9 cellular contexts compared by ENCODE assay signal in genomic region chr11:809287-810039, GRCh38. TPM values are rescaled to one million over a fixed set of nuclear protein-coding genes. Genes with fewer than 3 reads are reported as not detected.
DNase-seq lines count a peak whose midpoint lies in the region; ATAC-seq, FAIRE-seq and TF ChIP-seq lines count a peak whose summit lies in the region.
"Had no signal": no experiment of that assay in that cellular context is flagged by ENCODE, and none has a peak within 500 bp of the region (broad histone marks: within the 10 kb centered on the region; RNA-seq: fewer than 3 reads in every experiment).

RPLP2 (plus strand) TSS chr11:809967; CDS start chr11:810235, 268 bp downstream.

- ATAC-seq in GM19043 (IDR thresholded peaks at IDR 0.05; ENCODE audit: low read depth, unreplicated experiment) (peak; percentile 65), HG03378 (IDR thresholded peaks at IDR 0.05; ENCODE audit: unreplicated experiment) (peak; percentile 63)

- no peak for FAIRE-seq in kidney (lab: Jason Lieb, UNC)
- FAIRE-seq: colon had no signal

- peak within 1 kb of the TSS; percentile 99 to 100 for H3K27ac ChIP-seq in kidney (ENCODE audit: low read depth in 2 of 2, low read length in 2 of 2)

- no peak for TF ChIP-seq CTCF in AG09319 (IDR thresholded peaks at IDR 0.05; ENCODE audit: low read depth, low read length)
- TF ChIP-seq CTCF in kidney (IDR thresholded peaks at IDR 0.05; ENCODE audit: borderline replicate concordance, extremely low read depth, insufficient read depth), result no peak

- DNase-seq in AG09319 (ENCODE audit: extremely low read depth, low read depth) (peak; percentile 94), NCI-H460 (ENCODE audit: extremely low read depth, low read depth) (peak; percentile 93), cerebellar nuclear complex (lab: John Stamatoyannopoulos, UW) (peak; percentile 46 to 91), kidney (peak; percentile 100)
- peak; percentile 97 for DNase-seq in activated CD4-positive, CD25-positive, alpha-beta regulatory T cell treated with anti-CD3 and anti-CD28 coated beads, Interleukin-2, amount 50 U/mL, for 72 hours
- DNase-seq in stimulated activated CD4-positive, alpha-beta T cell treated with anti-CD3 and anti-CD28 coated beads, Interleukin-15, amount 100 ng/mL, for 24 hours, result peak; percentile 98

- peaks cover 8 to 28% of the 10 kb centered on the region in 2 donors for H3K4me1 ChIP-seq in kidney (ENCODE audit: control insufficient read depth in 1 of 2, insufficient read depth in 1 of 2, low read depth in 1 of 2, low read length in 2 of 2)

- H3K36me3 ChIP-seq in kidney (ENCODE audit: control insufficient read depth in 1 of 2, insufficient read depth in 2 of 2, low read length in 2 of 2), result peaks cover 14% of the 10 kb centered on the region in 2 donors

- intact Hi-C loops in kidney (cut with DNase I), result no loop called here

- peak within 1 kb of the TSS; percentile 90 to 98 for H3K9ac ChIP-seq in kidney (ENCODE audit: low read length in 2 of 2)

- H3K9me3 ChIP-seq in kidney (ENCODE audit: control insufficient read depth in 1 of 2, low read length in 2 of 2), result no peaks in the 10 kb centered on the region

- H3K4me3 ChIP-seq in kidney (ENCODE audit: low read length in 2 of 2), result peak within 1 kb of the TSS; percentile 80 to 85

RNA-seq across cellular contexts. Expression of gene RPLP2, which starts in this region (rescaled TPM):
- total RNA-seq in NCI-H460 (2014; rRNA removed; shearing (Covaris generic)), result 1,205 and 1,442 TPM in 2 replicates
- 152 and 204 TPM in 2 replicates for polyA plus RNA-seq in NCI-H460 (2014; cell fraction: nucleus; rRNA removed)
- 1,544 TPM for total RNA-seq in kidney
- 1,997 TPM for polyA plus RNA-seq in kidney (ENCODE audit: insufficient read depth, low read depth, low replicate concordance)

Comparison
In these comparisons a context has a peak if more than half of its experiments do, and no peak if none do; other contexts are left out.
1. Peak in every context shown above with its lines: DNase-seq, ATAC-seq, H3K4me3 ChIP-seq and H3K27ac ChIP-seq.